In the genomic region with DNA sequence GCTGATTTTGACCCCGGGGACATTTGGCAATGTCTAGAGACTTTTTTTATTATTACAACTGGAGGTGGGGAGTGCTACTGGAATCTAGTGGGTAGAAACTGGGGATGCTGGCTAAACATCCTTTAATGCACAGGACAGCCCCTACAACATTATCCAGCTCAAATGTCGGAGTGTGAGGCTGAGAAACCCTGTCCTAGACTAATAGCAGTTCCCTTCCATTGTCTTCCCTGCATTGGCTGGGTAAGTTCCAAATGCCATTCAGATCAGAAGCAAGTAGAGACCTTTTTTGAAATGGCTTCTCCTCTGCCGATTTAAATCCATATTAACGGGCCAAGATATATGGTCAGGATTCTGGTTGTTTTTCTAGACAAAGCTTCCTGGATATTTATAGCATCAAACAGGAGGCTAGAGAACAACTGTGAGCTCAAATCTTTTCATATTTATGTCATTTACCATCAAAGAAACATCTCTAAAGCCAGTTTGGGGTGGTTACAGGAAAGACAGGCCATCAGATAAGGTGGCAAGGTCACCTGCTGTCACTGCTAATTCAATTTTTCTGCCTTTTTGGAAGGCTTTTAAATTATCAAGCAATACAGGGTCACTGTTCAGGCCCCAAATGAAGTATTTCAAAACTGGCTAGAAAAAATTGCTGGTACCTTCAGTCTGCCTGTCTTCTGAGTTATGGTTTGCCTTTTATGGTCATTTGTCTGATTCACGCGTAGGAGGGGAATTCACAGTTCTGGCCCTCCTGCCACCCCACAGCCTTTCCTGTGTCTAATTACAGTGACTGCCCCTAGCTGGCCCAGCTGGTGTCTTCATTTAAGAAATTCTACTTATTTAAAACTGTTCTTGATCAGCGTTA, we compare ENCODE assay signal across 8 cellular contexts. TPM values are rescaled to one million over a fixed set of nuclear protein-coding genes. Genes with fewer than 3 reads are reported as not detected.
A peak's percentile ranks its signal among the peaks of the same experiment; 100 is the strongest.
DNase-seq lines count a peak whose midpoint lies in the region; ATAC-seq, FAIRE-seq and TF ChIP-seq lines count a peak whose summit lies in the region.

No MANE protein-coding gene starts in this region.

- ATAC-seq in activated CD8-positive, alpha-beta memory T cell treated with anti-CD3 and anti-CD28 coated beads, Interleukin-2, amount 10 ng/mL, durations not matched to agents 7 days and 5 days = peak; percentile 86
- ATAC-seq in HG02870 (IDR thresholded peaks at IDR 0.05; ENCODE audit: unreplicated experiment) (peak; percentile 95), K562 (peak; percentile 54; the same call in 2 of the 3 replicates)

- H2AFZ ChIP-seq in OCI-LY3 (ENCODE audit: low read depth, low read length) (no peak overlapping the region), K562 (ENCODE audit: low read depth, low read length) (no peak overlapping the region)

- intact Hi-C loops in K562 (cut with micrococcal nuclease) = no loop called here

- WGBS in K562 (ENCODE audit: insufficient coverage, low coverage, missing lambda C conversion rate) = 84% methylated on average over 5 of the region's 7 CpGs
- 49% methylated on average over 7 of the region's 7 CpGs for WGBS in urinary bladder

- H3K4me3 ChIP-seq in OCI-LY3 (ENCODE audit: low read length) (peak overlapping the region; percentile 24), K562 (no peak overlapping the region), muscle layer of duodenum (ENCODE audit: low read depth in 1 of 2, low read length in 2 of 2) (no peak overlapping the region), urinary bladder (ENCODE audit: low read depth, low read length) (no peak overlapping the region)

- peak; percentile 78 for DNase-seq in activated CD8-positive, alpha-beta memory T cell treated with anti-CD3 and anti-CD28 coated beads, Interleukin-2, amount 10 ng/mL, durations not matched to agents 7 days and 5 days
- DNase-seq in activated CD8-positive, alpha-beta memory T cell treated with anti-CD3 and anti-CD28 coated beads for 24 hours = no peak
- peak in 1 of 4 experiments; percentile 16 for DNase-seq in K562 (ENCODE audit: extremely low read depth in 1 of 4, low spot score in 3 of 4)
- no peak for DNase-seq in RPMI8226

- no peaks in the 10 kb centered on the region for H3K9me3 Mint-ChIP-seq in activated CD8-positive, alpha-beta memory T cell treated with anti-CD3 and anti-CD28 coated beads, Interleukin-2, amount 10 ng/mL, durations not matched to agents 7 days and 5 days (ENCODE audit: low read depth)

- H3K9ac ChIP-seq in OCI-LY3 (ENCODE audit: low read length) (peak overlapping the region; percentile 98), K562 (ENCODE audit: insufficient read depth in 1 of 2, low read depth in 2 of 2, low read length in 2 of 2) (no peak overlapping the region)

- H3K27me3 ChIP-seq in OCI-LY3 (ENCODE audit: low read depth, low read length) (no peaks in the 10 kb centered on the region), K562 (ENCODE audit: control insufficient read depth in 2 of 2, insufficient read depth in 2 of 2, low read length in 2 of 2) (no peaks in the 10 kb centered on the region), muscle layer of duodenum (ENCODE audit: low read depth, low read length) (no peaks in the 10 kb centered on the region)

- H3K4me1 ChIP-seq in OCI-LY3 (ENCODE audit: low read length) = peaks cover 36% of the 10 kb centered on the region
- no peaks in the 10 kb centered on the region for H3K4me1 ChIP-seq in K562 (replicated peaks in 1 of 2; ENCODE audit: control insufficient read depth in 2 of 2, insufficient read depth in 2 of 2, low read length in 2 of 2)
- H3K4me1 ChIP-seq in muscle layer of duodenum (ENCODE audit: control insufficient read depth in 1 of 2, insufficient read depth in 2 of 2, low read length in 2 of 2) = peaks cover 0 to 5% of the 10 kb centered on the region in 2 donors
- no peaks in the 10 kb centered on the region for H3K4me1 ChIP-seq in urinary bladder (ENCODE audit: insufficient read depth)

- peaks cover 59% of the 10 kb centered on the region for H3K36me3 ChIP-seq in OCI-LY3 (replicated peaks; ENCODE audit: low read depth, low read length)
- peaks cover 78% of the 10 kb centered on the region for H3K36me3 ChIP-seq in K562 (ENCODE audit: control insufficient read depth, insufficient read depth, low read length)
- H3K36me3 ChIP-seq in muscle layer of duodenum (ENCODE audit: control insufficient read depth in 1 of 2, insufficient read depth in 2 of 2, low read length in 2 of 2) = peaks cover 22 to 48% of the 10 kb centered on the region in 2 donors
- H3K36me3 ChIP-seq in urinary bladder (ENCODE audit: insufficient read depth) = peaks cover 2% of the 10 kb centered on the region

- H3K27me3 Mint-ChIP-seq in activated CD8-positive, alpha-beta memory T cell treated with anti-CD3 and anti-CD28 coated beads, Interleukin-2, amount 10 ng/mL, durations not matched to agents 7 days and 5 days = no peaks in the 10 kb centered on the region

- TF ChIP-seq CTCF in OCI-LY3 (IDR thresholded peaks at IDR 0.05; ENCODE audit: low read depth, low read length) (peak; percentile 9; the same call in 1 of the 2 replicates), K562 (IDR thresholded peaks at IDR 0.05 in 2 of 3, conservative IDR thresholded peaks at IDR 0.05 in 1 of 3; ENCODE audit: insufficient read depth in 2 of 3, low read depth in 1 of 3, low read length in 3 of 3) (no peak)

- no peaks in the 10 kb centered on the region for H4K20me1 ChIP-seq in OCI-LY3 (ENCODE audit: insufficient read depth, low read length)
- no peaks in the 10 kb centered on the region for H4K20me1 ChIP-seq in K562 (replicated peaks; ENCODE audit: control insufficient read depth, insufficient read depth, low read length)

- no peak for FAIRE-seq in K562 (lab: Jason Lieb, UNC)

- CTCF ChIA-PET in activated CD8-positive, alpha-beta memory T cell treated with anti-CD3 and anti-CD28 coated beads, Interleukin-2, amount 10 ng/mL, durations not matched to agents 7 days and 5 days (lab: Charles Lee) = interaction anchor here (0.6 to 6.9 kb wide), 8 partner anchors 9 to 107 kb away, joined by 3 to 61 read pairs (median 4); no protein-coding TSS in a partner anchor
- CTCF ChIA-PET in K562 (lab: Yijun Ruan, JAX; ENCODE audit: low intra/inter-chr PET ratio) = interaction anchor here (0.5 kb wide), 1 partner anchor 8 kb away, joined by 3 read pairs; no protein-coding TSS in a partner anchor

- POLR2A ChIA-PET in K562 (lab: Yijun Ruan, JAX) = interaction anchor here (1.4 kb wide), 1 partner anchor 11 kb away, joined by 3 read pairs; no protein-coding TSS in a partner anchor

- no TSS peak for BruUV-seq in K562 (replicated peaks; lab: Mats Ljungman, UMichigan)

- TF ChIP-seq EP300 in K562 (IDR thresholded peaks at IDR 0.05; ENCODE audit: low read length) = no peak

- peaks cover 55% of the 10 kb centered on the region for H3K4me1 Mint-ChIP-seq in activated CD8-positive, alpha-beta memory T cell treated with anti-CD3 and anti-CD28 coated beads, Interleukin-2, amount 10 ng/mL, durations not matched to agents 7 days and 5 days

- peaks cover 65% of the 10 kb centered on the region for H3K36me3 Mint-ChIP-seq in activated CD8-positive, alpha-beta memory T cell treated with anti-CD3 and anti-CD28 coated beads, Interleukin-2, amount 10 ng/mL, durations not matched to agents 7 days and 5 days

- in situ Hi-C loops in K562 (cut with MboI) = no loop called here

- no peaks in the 10 kb centered on the region for H3K9me3 ChIP-seq in OCI-LY3 (ENCODE audit: insufficient read depth, low read length)
- H3K9me3 ChIP-seq in K562 (replicated peaks; ENCODE audit: control insufficient read depth, insufficient read depth, low read depth, low read length) = no peaks in the 10 kb centered on the region
- no peaks in the 10 kb centered on the region for H3K9me3 ChIP-seq in muscle layer of duodenum (ENCODE audit: control insufficient read depth in 1 of 2, low read length in 2 of 2)

- peak overlapping the region; percentile 90 for H3K27ac Mint-ChIP-seq in activated CD8-positive, alpha-beta memory T cell treated with anti-CD3 and anti-CD28 coated beads, Interleukin-2, amount 10 ng/mL, durations not matched to agents 7 days and 5 days

- H3K4me2 ChIP-seq in OCI-LY3 (ENCODE audit: low read length) = peak overlapping the region; percentile 61
- H3K4me2 ChIP-seq in K562 (ENCODE audit: insufficient read depth, low read length) = no peak overlapping the region

- H3K27ac ChIP-seq in OCI-LY3 (ENCODE audit: low read length) (peak overlapping the region; percentile 99), K562 (ENCODE audit: extremely low read depth, low read depth, low read length) (peak overlapping the region; percentile 63; the same call in 1 of the 3 replicates), muscle layer of duodenum (ENCODE audit: low read length) (peak overlapping the region; percentile 10), urinary bladder (ENCODE audit: low read depth) (peak overlapping the region; percentile 52)

- no peak for TF ChIP-seq RAD21 in K562 (CRISPR knock-in tag; conservative IDR thresholded peaks at IDR 0.05 in 1 of 2, IDR thresholded peaks at IDR 0.05 in 1 of 2)

- no peak for TF ChIP-seq POLR2A in K562 (conservative IDR thresholded peaks at IDR 0.05)

- H3K4me3 Mint-ChIP-seq in activated CD8-positive, alpha-beta memory T cell treated with anti-CD3 and anti-CD28 coated beads, Interleukin-2, amount 10 ng/mL, durations not matched to agents 7 days and 5 days = no peak overlapping the region

- H3K79me2 ChIP-seq in OCI-LY3 (ENCODE audit: low read length) (no peaks in the 10 kb centered on the region), K562 (ENCODE audit: control insufficient read depth, insufficient read depth, low read length) (no peaks in the 10 kb centered on the region)

- H3K9me1 ChIP-seq in K562 (ENCODE audit: control insufficient read depth, insufficient read depth, low read length) = no peaks in the 10 kb centered on the region

RNA-seq across cellular contexts. Expression of gene AKAP5, which starts 20.1 kb away (rescaled TPM):
- 10 to 100 TPM in 1 of 2 experiments, 1 to 10 TPM in 1; 8.8 to 23.2 TPM for total RNA-seq in activated CD8-positive, alpha-beta memory T cell treated with anti-CD3 and anti-CD28 coated beads, Interleukin-2, amount 10 ng/mL, durations not matched to agents 7 days and 5 days
- 0.25 and 1.1 TPM in 2 replicates for total RNA-seq in K562 (2011; cell fraction: chromatin; rRNA removed; ENCODE audit: low replicate concordance)
- total RNA-seq in K562 (2011; cell fraction: nucleolus; rRNA removed) = 0.13 and 0.17 TPM in 2 replicates
- 0.73 and 1.3 TPM in 2 replicates for total RNA-seq in K562 (2011; cell fraction: nucleoplasm; rRNA removed)
- total RNA-seq in K562 (2014; rRNA removed) (0.41 and 0.50 TPM in 2 replicates), K562 (2014; rRNA removed; fragmentation: Illumina TruSeq; extraction: Trizol) (0.61 and 0.76 TPM in 2 replicates), K562 (2015; rRNA removed; fragmentation: Illumina TruSeq; extraction: Trizol) (0.75 and 0.94 TPM in 2 replicates), K562 (2021) (0.35 and 0.40 TPM in 2 replicates), urinary bladder (5.6 TPM)
- polyA plus RNA-seq in K562 (2011; rRNA removed) (0.12 and 0.24 TPM in 2 replicates), K562 (2014; fragmentation: Illumina TruSeq; extraction: Trizol) (0.32 and 0.34 TPM in 2 replicates), K562 (2014; fragmentation: Nextera tagmentation; extraction: Ambion mirVana) (under 1 TPM; 0.06 to 0.07 TPM), K562 (2014; rRNA removed) (0.11 and 0.40 TPM in 2 replicates), urinary bladder (0.35 TPM)
- polyA plus RNA-seq in K562 (2011; cell fraction: cytosol; rRNA removed) = 0.07 TPM in 2 replicates
- 0.06 and 0.11 TPM in 2 replicates for polyA plus RNA-seq in K562 (2011; cell fraction: nucleus; rRNA removed)
- polyA plus RNA-seq in K562 (2012) = 0.30 and 0.50 TPM in 2 replicates
- 0.48 and 0.63 TPM in 2 replicates for polyA minus RNA-seq in K562 (2011; rRNA and poly(A)+ RNA removed)
- 0.48 TPM in 1 of 2 replicates, not detected in the other for polyA minus RNA-seq in K562 (2011; cell fraction: cytosol; rRNA and poly(A)+ RNA removed)
- 0.27 and 0.78 TPM in 2 replicates for polyA minus RNA-seq in K562 (2011; cell fraction: nucleus; rRNA and poly(A)+ RNA removed)

RNA-seq across cellular contexts. Expression of gene MTHFD1, which starts 57.1 kb away (rescaled TPM):
- 100 to 1,000 TPM; 223 to 316 TPM for total RNA-seq in activated CD8-positive, alpha-beta memory T cell treated with anti-CD3 and anti-CD28 coated beads, Interleukin-2, amount 10 ng/mL, durations not matched to agents 7 days and 5 days
- total RNA-seq in K562 (2011; cell fraction: chromatin; rRNA removed; ENCODE audit: low replicate concordance) = 169 and 171 TPM in 2 replicates
- total RNA-seq in K562 (2011; cell fraction: nucleolus; rRNA removed) = 83.2 and 83.8 TPM in 2 replicates
- total RNA-seq in K562 (2011; cell fraction: nucleoplasm; rRNA removed) = 85.4 and 89.0 TPM in 2 replicates
- total RNA-seq in K562 (2014; rRNA removed) = 93.9 and 117 TPM in 2 replicates
- total RNA-seq in K562 (2014; rRNA removed; fragmentation: Illumina TruSeq; extraction: Trizol) = 81.4 and 85.0 TPM in 2 replicates
- total RNA-seq in K562 (2015; rRNA removed; fragmentation: Illumina TruSeq; extraction: Trizol) = 79.2 and 82.3 TPM in 2 replicates
- total RNA-seq in K562 (2021) = 158 and 161 TPM in 2 replicates
- polyA plus RNA-seq in K562 (2011; rRNA removed) = 58.4 and 66.7 TPM in 2 replicates
- polyA plus RNA-seq in K562 (2011; cell fraction: cytosol; rRNA removed) = 40.8 and 44.5 TPM in 2 replicates
- 68.4 and 70.6 TPM in 2 replicates for polyA plus RNA-seq in K562 (2011; cell fraction: nucleus; rRNA removed)
- polyA plus RNA-seq in K562 (2012) = 85.3 and 125 TPM in 2 replicates
- 130 and 153 TPM in 2 replicates for polyA plus RNA-seq in K562 (2014; fragmentation: Illumina TruSeq; extraction: Trizol)
- polyA plus RNA-seq in K562 (2014; fragmentation: Nextera tagmentation; extraction: Ambion mirVana) = 100 to 1,000 TPM in 1 of 2 experiments, 10 to 100 TPM in 1; 90.9 to 147 TPM
- polyA plus RNA-seq in K562 (2014; rRNA removed) = 84.6 and 98.8 TPM in 2 replicates
- 134 and 150 TPM in 2 replicates for polyA minus RNA-seq in K562 (2011; rRNA and poly(A)+ RNA removed)
- 106 and 120 TPM in 2 replicates for polyA minus RNA-seq in K562 (2011; cell fraction: cytosol; rRNA and poly(A)+ RNA removed)
- polyA minus RNA-seq in K562 (2011; cell fraction: nucleus; rRNA and poly(A)+ RNA removed) = 41.2 and 61.8 TPM in 2 replicates
- total RNA-seq in urinary bladder = 29.4 TPM
- polyA plus RNA-seq in urinary bladder = 28.4 TPM

RNA-seq across cellular contexts. Expression of gene ZBTB25, which starts 58.4 kb away (rescaled TPM):
- total RNA-seq in activated CD8-positive, alpha-beta memory T cell treated with anti-CD3 and anti-CD28 coated beads, Interleukin-2, amount 10 ng/mL, durations not matched to agents 7 days and 5 days = 10 to 100 TPM; 31.4 to 42.8 TPM
- 6.4 and 12.4 TPM in 2 replicates for total RNA-seq in K562 (2011; cell fraction: chromatin; rRNA removed; ENCODE audit: low replicate concordance)
- total RNA-seq in K562 (2011; cell fraction: nucleolus; rRNA removed) = 2.8 and 3.9 TPM in 2 replicates
- total RNA-seq in K562 (2011; cell fraction: nucleoplasm; rRNA removed) = 6.5 and 8.2 TPM in 2 replicates
- total RNA-seq in K562 (2014; rRNA removed) = 1.3 TPM in 2 replicates
- total RNA-seq in K562 (2014; rRNA removed; fragmentation: Illumina TruSeq; extraction: Trizol) = 2.5 and 3.3 TPM in 2 replicates
- total RNA-seq in K562 (2015; rRNA removed; fragmentation: Illumina TruSeq; extraction: Trizol) = 2.6 and 2.8 TPM in 2 replicates
- total RNA-seq in K562 (2021) = 2.5 and 2.6 TPM in 2 replicates
- 3.9 and 5.6 TPM in 2 replicates for polyA plus RNA-seq in K562 (2011; rRNA removed)
- polyA plus RNA-seq in K562 (2011; cell fraction: cytosol; rRNA removed) = 1.6 and 2.6 TPM in 2 replicates
- 7.0 and 8.0 TPM in 2 replicates for polyA plus RNA-seq in K562 (2011; cell fraction: nucleus; rRNA removed)
- 1.3 and 2.5 TPM in 2 replicates for polyA plus RNA-seq in K562 (2012)
- polyA plus RNA-seq in K562 (2014; fragmentation: Illumina TruSeq; extraction: Trizol) = 1.7 and 2.3 TPM in 2 replicates
- polyA plus RNA-seq in K562 (2014; fragmentation: Nextera tagmentation; extraction: Ambion mirVana) = under 1 TPM; 0.61 to 0.92 TPM
- polyA plus RNA-seq in K562 (2014; rRNA removed) = 0.99 and 2.1 TPM in 2 replicates
- 6.0 and 6.6 TPM in 2 replicates for polyA minus RNA-seq in K562 (2011; rRNA and poly(A)+ RNA removed)
- polyA minus RNA-seq in K562 (2011; cell fraction: cytosol; rRNA and poly(A)+ RNA removed) = 2.8 and 3.7 TPM in 2 replicates
- 4.7 and 6.7 TPM in 2 replicates for polyA minus RNA-seq in K562 (2011; cell fraction: nucleus; rRNA and poly(A)+ RNA removed)
- 14.5 TPM for total RNA-seq in urinary bladder
- polyA plus RNA-seq in urinary bladder = 5.9 TPM

RNA-seq across cellular contexts. Expression of gene ZBTB1, which starts 59.4 kb away (rescaled TPM):
- total RNA-seq in activated CD8-positive, alpha-beta memory T cell treated with anti-CD3 and anti-CD28 coated beads, Interleukin-2, amount 10 ng/mL, durations not matched to agents 7 days and 5 days = 10 to 100 TPM; 73.3 to 84.2 TPM
- 7.3 and 17.6 TPM in 2 replicates for total RNA-seq in K562 (2011; cell fraction: chromatin; rRNA removed; ENCODE audit: low replicate concordance)
- total RNA-seq in K562 (2011; cell fraction: nucleolus; rRNA removed) = 5.0 and 5.1 TPM in 2 replicates
- 7.1 and 7.3 TPM in 2 replicates for total RNA-seq in K562 (2011; cell fraction: nucleoplasm; rRNA removed)
- total RNA-seq in K562 (2014; rRNA removed) = 4.9 and 5.3 TPM in 2 replicates
- total RNA-seq in K562 (2014; rRNA removed; fragmentation: Illumina TruSeq; extraction: Trizol) = 9.9 and 10.1 TPM in 2 replicates
- 11.6 and 12.2 TPM in 2 replicates for total RNA-seq in K562 (2015; rRNA removed; fragmentation: Illumina TruSeq; extraction: Trizol)
- total RNA-seq in K562 (2021) = 8.1 and 9.4 TPM in 2 replicates
- polyA plus RNA-seq in K562 (2011; rRNA removed) = 16.5 and 17.7 TPM in 2 replicates
- 4.7 and 10.0 TPM in 2 replicates for polyA plus RNA-seq in K562 (2011; cell fraction: cytosol; rRNA removed)
- polyA plus RNA-seq in K562 (2011; cell fraction: nucleus; rRNA removed) = 14.6 and 23.1 TPM in 2 replicates
- 8.0 and 12.8 TPM in 2 replicates for polyA plus RNA-seq in K562 (2012)
- 7.2 and 8.1 TPM in 2 replicates for polyA plus RNA-seq in K562 (2014; fragmentation: Illumina TruSeq; extraction: Trizol)
- polyA plus RNA-seq in K562 (2014; fragmentation: Nextera tagmentation; extraction: Ambion mirVana) = 1 to 10 TPM; 2.3 to 2.7 TPM
- 9.0 and 10.3 TPM in 2 replicates for polyA plus RNA-seq in K562 (2014; rRNA removed)
- 10.6 and 13.3 TPM in 2 replicates for polyA minus RNA-seq in K562 (2011; rRNA and poly(A)+ RNA removed)
- 6.1 and 7.3 TPM in 2 replicates for polyA minus RNA-seq in K562 (2011; cell fraction: cytosol; rRNA and poly(A)+ RNA removed)
- polyA minus RNA-seq in K562 (2011; cell fraction: nucleus; rRNA and poly(A)+ RNA removed) = 5.9 and 10.3 TPM in 2 replicates
- 96.6 TPM for total RNA-seq in urinary bladder
- 24.1 TPM for polyA plus RNA-seq in urinary bladder

Comparison
In these comparisons a context has a peak if more than half of its experiments do, and no peak if none do; other contexts are left out.
1. H3K27ac ChIP-seq: peak in every context shown above with its lines; median percentile 99 in OCI-LY3; 63 in K562; 52 in urinary bladder; 10 in muscle layer of duodenum.